Comparison of ENCODE assay signal across 22 cellular contexts in genomic region chr20:17794400-17794799, GRCh38.
DNase-seq lines count a peak whose midpoint lies in the region; ATAC-seq, FAIRE-seq and TF ChIP-seq lines count a peak whose summit lies in the region.
"Had no signal": no experiment of that assay in that cellular context is flagged by ENCODE, and none has a peak within 500 bp of the region (broad histone marks: within the 10 kb centered on the region; RNA-seq: fewer than 3 reads in every experiment).

No MANE protein-coding gene starts in this region.

- H4K8ac ChIP-seq in trophoblast cell (ENCODE audit: low read depth, low read length): no peak overlapping the region

- no peak for TF ChIP-seq POLR2A in endothelial cell of umbilical vein (IDR thresholded peaks at IDR 0.05; ENCODE audit: low read depth, low read length)

- H4K12ac ChIP-seq in trophoblast cell (ENCODE audit: low read depth, low read length): no peak overlapping the region

- H2BK120ac ChIP-seq in trophoblast cell (ENCODE audit: insufficient read depth, low read length, poor library complexity): no peak overlapping the region

- no peak overlapping the region for H3K4me3 ChIP-seq in endothelial cell of umbilical vein (replicated peaks in 1 of 3; ENCODE audit: insufficient read depth in 1 of 3, low read depth in 1 of 3, low read length in 3 of 3)
- H3K4me3 ChIP-seq in pancreas: no peak overlapping the region
- H3K4me3 ChIP-seq in aorta (ENCODE audit: low read length in 2 of 2): no peak overlapping the region
- no peak overlapping the region for H3K4me3 ChIP-seq in trophoblast cell (ENCODE audit: low read depth, low read length)
- no peak overlapping the region for H3K4me3 ChIP-seq in SK-N-SH (ENCODE audit: low read depth in 2 of 2, low read length in 1 of 2)
- H3K4me3 ChIP-seq: A549, uterus had no signal

- H3K9me1 ChIP-seq in endothelial cell of umbilical vein (replicated peaks; ENCODE audit: control insufficient read depth, extremely low read depth, insufficient read depth, low read length): no peaks in the 10 kb centered on the region

- H3K36me3 ChIP-seq in endothelial cell of umbilical vein (ENCODE audit: control insufficient read depth in 2 of 2, extremely low read depth in 1 of 2, insufficient read depth in 2 of 2, low read length in 2 of 2): no peaks in the 10 kb centered on the region
- H3K36me3 ChIP-seq in pancreas: no peaks in the 10 kb centered on the region
- H3K36me3 ChIP-seq in aorta (ENCODE audit: control insufficient read depth in 1 of 2, insufficient read depth in 2 of 2, low read length in 1 of 2): no peaks in the 10 kb centered on the region
- H3K36me3 ChIP-seq in trophoblast cell (ENCODE audit: control insufficient read depth in 1 of 2, insufficient read depth in 2 of 2, low read length in 2 of 2): no peaks in the 10 kb centered on the region
- no peaks in the 10 kb centered on the region for H3K36me3 ChIP-seq in SK-N-SH (replicated peaks in 1 of 2; ENCODE audit: control insufficient read depth in 1 of 2, insufficient read depth in 2 of 2, low read length in 1 of 2)
- H3K36me3 ChIP-seq: uterus had no signal

- no peak for TF ChIP-seq EP300 in SK-N-SH (IDR thresholded peaks at IDR 0.05; ENCODE audit: borderline replicate concordance in 1 of 2, low read depth in 1 of 2, low read length in 1 of 2)

- no peaks in the 10 kb centered on the region for H4K20me1 ChIP-seq in endothelial cell of umbilical vein (replicated peaks; ENCODE audit: control insufficient read depth, extremely low read depth, insufficient read depth, low read length)
- no peaks in the 10 kb centered on the region for H4K20me1 ChIP-seq in SK-N-SH (ENCODE audit: insufficient read depth)

- DNase-seq in cardiac septum (ENCODE audit: low spot score) (peak; percentile 43), Right ventricle myocardium inferior (ENCODE audit: missing footprints) (no peak), endothelial cell of umbilical vein (ENCODE audit: low read depth, low spot score) (peak; percentile 71), pancreas (peak; percentile 74 to 91 (median 82)), aorta (peak in 1 of 2 donors; percentile 69), trophoblast cell (no peak), SK-N-SH (no peak)
- DNase-seq: activated CD4-positive, alpha-beta T cell treated with anti-CD3 and anti-CD28 coated beads for 48 hours; activated CD8-positive, alpha-beta memory T cell treated with anti-CD3 and anti-CD28 coated beads, Interleukin-2, amount 10 ng/mL, durations not matched to agents 7 days and 5 days; foreskin fibroblast; kidney glomerular epithelial cell; NCI-H1105; NCI-H69; SHP77; stimulated activated CD4-positive, alpha-beta T cell treated with anti-CD3 and anti-CD28 coated beads, Interleukin-4, amount 100 ng/mL, for 1 hour; T-cell; uterus had no signal

- BruUV-seq in endothelial cell of umbilical vein (replicated peaks; lab: Mats Ljungman, UMichigan): no TSS peak

- H3K9me2 ChIP-seq in SK-N-SH: no peaks in the 10 kb centered on the region

- POLR2A ChIA-PET in endothelial cell of umbilical vein (lab: Charles Lee): no interaction called here
- POLR2A ChIA-PET in SK-N-SH (lab: Yijun Ruan, JAX): no interaction called here

- CTCF ChIA-PET in endothelial cell of umbilical vein (lab: Charles Lee) (interaction anchor here (1.1 kb wide), 1 partner anchor 103 kb away, joined by 3 read pairs; no protein-coding TSS in a partner anchor), SK-N-SH (lab: Yijun Ruan, JAX) (no interaction called here)

- H3K23ac ChIP-seq in trophoblast cell (ENCODE audit: low read length): no peak overlapping the region

- TF ChIP-seq RAD21 in SK-N-SH (IDR thresholded peaks at IDR 0.05; ENCODE audit: low read length): no peak

- H3F3A ChIP-seq in SK-N-SH (replicated peaks; ENCODE audit: insufficient read depth): no peaks in the 10 kb centered on the region

- H3K4me1 ChIP-seq in endothelial cell of umbilical vein (ENCODE audit: control insufficient read depth, extremely low read depth, insufficient read depth, low read length): no peaks in the 10 kb centered on the region
- H3K4me1 ChIP-seq in pancreas: peaks cover 19 to 33% (median 30%) of the 10 kb centered on the region in 3 donors
- no peaks in the 10 kb centered on the region for H3K4me1 ChIP-seq in aorta (ENCODE audit: control insufficient read depth in 1 of 2, insufficient read depth in 2 of 2, low read length in 2 of 2)
- H3K4me1 ChIP-seq in trophoblast cell (ENCODE audit: control insufficient read depth in 1 of 2, insufficient read depth in 2 of 2, low read length in 2 of 2): no peaks in the 10 kb centered on the region
- peaks cover 0 to 3% of the 10 kb centered on the region in 2 experiments; a peak in 1 of 4 replicates for H3K4me1 ChIP-seq in SK-N-SH (ENCODE audit: control insufficient read depth in 1 of 2, insufficient read depth in 2 of 2, low read depth in 1 of 2, low read length in 1 of 2)
- H3K4me1 ChIP-seq: A549 had no signal

- no peak for ATAC-seq in Right ventricle myocardium inferior
- ATAC-seq in pancreas: peak; percentile 47 to 73 (median 67)
- ATAC-seq in aorta (ENCODE audit: low FRiP score): peak; percentile 40
- ATAC-seq in esophagus mucosa: no peak
- ATAC-seq: A549; activated CD8-positive, alpha-beta memory T cell treated with anti-CD3 and anti-CD28 coated beads, Interleukin-2, amount 10 ng/mL, durations not matched to agents 7 days and 5 days; activated naive CD4-positive, alpha-beta T cell treated with anti-CD3 and anti-CD28 coated beads, Interleukin-2, amount 50 U/mL, for 72 hours; T-cell had no signal

- no peak overlapping the region for H2BK12ac ChIP-seq in trophoblast cell (ENCODE audit: low read length)

- no peak overlapping the region for H3K14ac ChIP-seq in trophoblast cell (ENCODE audit: low read length)

- no peaks in the 10 kb centered on the region for H3K79me1 ChIP-seq in trophoblast cell (ENCODE audit: low read length)

- FAIRE-seq in endothelial cell of umbilical vein (lab: Jason Lieb, UNC): no peak
- no peak for FAIRE-seq in pancreas (lab: Jason Lieb, UNC)
- FAIRE-seq: A549, D721Med had no signal

- H3K79me2 ChIP-seq in endothelial cell of umbilical vein (ENCODE audit: control insufficient read depth, insufficient read depth, low read length) (no peaks in the 10 kb centered on the region), trophoblast cell (ENCODE audit: control insufficient read depth, insufficient read depth, low read length, poor library complexity) (no peaks in the 10 kb centered on the region), SK-N-SH (ENCODE audit: insufficient read depth) (no peaks in the 10 kb centered on the region)

- H3K9me3 ChIP-seq in endothelial cell of umbilical vein (replicated peaks; ENCODE audit: control insufficient read depth, insufficient read depth, low read length): no peaks in the 10 kb centered on the region
- H3K9me3 ChIP-seq in pancreas: no peaks in the 10 kb centered on the region
- H3K9me3 ChIP-seq in aorta (ENCODE audit: control insufficient read depth, low read length): no peaks in the 10 kb centered on the region
- H3K9me3 ChIP-seq in trophoblast cell (ENCODE audit: insufficient read depth, low read depth, low read length): peaks cover 5% of the 10 kb centered on the region
- H3K9me3 ChIP-seq in SK-N-SH: no peaks in the 10 kb centered on the region
- H3K9me3 ChIP-seq: A549, uterus had no signal

- H4K91ac ChIP-seq in trophoblast cell (ENCODE audit: low read depth, low read length): no peak overlapping the region

- TF ChIP-seq CTCF in endothelial cell of umbilical vein (IDR thresholded peaks at IDR 0.05; ENCODE audit: extremely low read depth in 1 of 2, insufficient read depth in 1 of 2, low read depth in 1 of 2, low read length in 2 of 2): no peak
- no peak for TF ChIP-seq CTCF in pancreas (IDR thresholded peaks at IDR 0.05)
- no peak for TF ChIP-seq CTCF in SK-N-SH (IDR thresholded peaks at IDR 0.05)

- intact Hi-C loops in cardiac septum (cut with DNase I) (no loop called here), Right ventricle myocardium inferior (cut with DNase I) (no loop called here), endothelial cell of umbilical vein (cut with micrococcal nuclease) (no loop called here), pancreas (cut with DNase I) (no loop called here), aorta (cut with DNase I) (loop anchor here in 1 of 2 donors (10.0 kb wide), 1 partner anchor 290 kb away; no protein-coding TSS in a partner anchor)

- no peak overlapping the region for H2BK5ac ChIP-seq in trophoblast cell (ENCODE audit: low read depth, low read length, poor library complexity)

- WGBS in pancreas, 2 donors: 10 to 14% methylated on average over 3 of the region's 3 CpGs
- 3 to 10% methylated on average over 3 of the region's 3 CpGs for WGBS in aorta, 2 donors
- no CpG with 5 or more reads among the region's 3 CpGs for WGBS in trophoblast cell (ENCODE audit: extremely low coverage, insufficient coverage, insufficient read length)
- 75% methylated on average over 2 of the region's 3 CpGs for WGBS in SK-N-SH (ENCODE audit: low lambda C conversion rate)

- H3K9ac ChIP-seq in endothelial cell of umbilical vein (replicated peaks; ENCODE audit: extremely low read depth, insufficient read depth, low read length) (no peak overlapping the region), trophoblast cell (ENCODE audit: low read length) (no peak overlapping the region), SK-N-SH (no peak overlapping the region)

- no peak overlapping the region for H2AK5ac ChIP-seq in trophoblast cell (ENCODE audit: low read length)

- dilution Hi-C loops in endothelial cell of umbilical vein (cut with MboI; ENCODE audit: extremely low pct_ligation_motif_present, low sequenced_read_pairs): no loop called here

- H3K4ac ChIP-seq in trophoblast cell (ENCODE audit: low read depth, low read length): no peak overlapping the region

- no peak overlapping the region for H3K27ac ChIP-seq in endothelial cell of umbilical vein (ENCODE audit: insufficient read depth, low read depth, low read length)
- peak overlapping the region; percentile 74 to 88 (median 80) for H3K27ac ChIP-seq in pancreas
- H3K27ac ChIP-seq in aorta (ENCODE audit: low read depth in 1 of 2, low read length in 2 of 2): no peak overlapping the region
- H3K27ac ChIP-seq in trophoblast cell (ENCODE audit: low read depth, low read length): no peak overlapping the region
- no peak overlapping the region for H3K27ac ChIP-seq in SK-N-SH (ENCODE audit: low read depth in 2 of 2, low read length in 1 of 2)
- H3K27ac ChIP-seq: A549, epithelial cell of prostate had no signal

- H3K4me2 ChIP-seq in endothelial cell of umbilical vein (ENCODE audit: insufficient read depth, low read length): no peak overlapping the region
- no peak overlapping the region for H3K4me2 ChIP-seq in trophoblast cell (ENCODE audit: low read length)
- no peak overlapping the region for H3K4me2 ChIP-seq in SK-N-SH
- H3K4me2 ChIP-seq: A549 had no signal

- no peak overlapping the region for H2AFZ ChIP-seq in endothelial cell of umbilical vein (ENCODE audit: low read depth, low read length)
- H2AFZ ChIP-seq in trophoblast cell (ENCODE audit: insufficient read depth, low read length, poor library complexity): no peak overlapping the region
- no peak overlapping the region for H2AFZ ChIP-seq in SK-N-SH (ENCODE audit: low read depth)

- H3K27me3 ChIP-seq in endothelial cell of umbilical vein (ENCODE audit: control insufficient read depth in 2 of 2, insufficient read depth in 2 of 2, low read length in 2 of 2): peaks cover 0 to 6% of the 10 kb centered on the region in 2 experiments
- H3K27me3 ChIP-seq in pancreas: no peaks in the 10 kb centered on the region
- H3K27me3 ChIP-seq in aorta (ENCODE audit: control insufficient read depth in 1 of 2, insufficient read depth in 2 of 2, low read length in 1 of 2): no peaks in the 10 kb centered on the region
- no peaks in the 10 kb centered on the region for H3K27me3 ChIP-seq in trophoblast cell (ENCODE audit: insufficient read depth, low read length)
- no peaks in the 10 kb centered on the region for H3K27me3 ChIP-seq in SK-N-SH (ENCODE audit: insufficient read depth)
- H3K27me3 ChIP-seq: uterus had no signal

- H3K18ac ChIP-seq in trophoblast cell (ENCODE audit: low read length): no peak overlapping the region

Comparison
In these comparisons a context has a peak if more than half of its experiments do, and no peak if none do; other contexts are left out.
1. DNase-seq: peak in cardiac septum (single experiment), endothelial cell of umbilical vein (single experiment) and pancreas (6 of 6); none in Right ventricle myocardium inferior (single experiment), trophoblast cell (0 of 2) and SK-N-SH (single experiment).
2. ATAC-seq: peak in pancreas (4 of 4) and aorta (single experiment); none in Right ventricle myocardium inferior (single experiment) and esophagus mucosa (single experiment).
3. H3K27ac ChIP-seq: peak in pancreas (4 of 4); none in endothelial cell of umbilical vein (single experiment), aorta (0 of 2), trophoblast cell (single experiment) and SK-N-SH (0 of 2).